Comparison of ENCODE assay signal across 23 cellular contexts in genomic region chr5:135565256-135565655, GRCh38. TPM values are rescaled to one million over a fixed set of nuclear protein-coding genes. Genes with fewer than 3 reads are reported as not detected.
"Had no signal": no experiment of that assay in that cellular context is flagged by ENCODE, and none has a peak within 500 bp of the region (broad histone marks: within the 10 kb centered on the region; RNA-seq: fewer than 3 reads in every experiment).

No MANE protein-coding gene starts in this region.

- H3K36me3 Mint-ChIP-seq: activated naive CD4-positive, alpha-beta T cell treated with anti-CD3 and anti-CD28 coated beads, Interleukin-2, amount 50 U/mL, for 72 hours; natural killer cell had no signal

- H3K4me1 ChIP-seq: adrenal gland, ascending aorta, pancreas, psoas muscle, right atrium auricular region had no signal

- H3K27ac Mint-ChIP-seq: activated naive CD4-positive, alpha-beta T cell treated with anti-CD3 and anti-CD28 coated beads, Interleukin-2, amount 50 U/mL, for 72 hours; dendritic cell treated with granulocyte-macrophage colony-stimulating factor and Interleukin-4, amounts not matched to agents 40 ng/mL and 50 ng/mL, for 4 days; natural killer cell; stimulated activated naive CD8-positive, alpha-beta T cell treated with anti-CD3 and anti-CD28 coated beads, Interleukin-15, Interleukin-2, amounts not matched to agents 100 ng/mL and 50 ng/mL, for 24 hours; T-helper 2 cell treated with Interferon-gamma antibody and Interleukin-4, amounts not matched to agents 5 μg/mL and 100 μg/mL, for 36 hours had no signal

- H3K9me3 Mint-ChIP-seq: activated naive CD4-positive, alpha-beta T cell treated with anti-CD3 and anti-CD28 coated beads, Interleukin-2, amount 50 U/mL, for 72 hours; dendritic cell treated with granulocyte-macrophage colony-stimulating factor and Interleukin-4, amounts not matched to agents 40 ng/mL and 50 ng/mL, for 4 days; natural killer cell; stimulated activated naive CD8-positive, alpha-beta T cell treated with anti-CD3 and anti-CD28 coated beads, Interleukin-15, Interleukin-2, amounts not matched to agents 100 ng/mL and 50 ng/mL, for 24 hours; T-helper 2 cell treated with Interferon-gamma antibody and Interleukin-4, amounts not matched to agents 5 μg/mL and 100 μg/mL, for 36 hours had no signal

- DNase-seq: activated CD4-positive, alpha-beta T cell treated with anti-CD3 and anti-CD28 coated beads for 1 hour; activated CD4-positive, alpha-beta T cell treated with anti-CD3 and anti-CD28 coated beads, Interleukin-2, amount 50 U/mL, for 1 hour; activated T-cell treated with anti-CD3 and anti-CD28 coated beads, Interleukin-2, amount 50 U/mL, for 1 hour; adrenal gland; brain microvascular endothelial cell; effector CD4-positive, alpha-beta T cell; hippocampal formation; left ventricle myocardium superior; mammary epithelial cell; midbrain; natural killer cell; pancreas; psoas muscle had no signal

- H3K4me3 ChIP-seq: adrenal gland, ascending aorta, pancreas, psoas muscle, right atrium auricular region, tibial nerve had no signal

- H3K27ac ChIP-seq: adrenal gland, ascending aorta, brain microvascular endothelial cell, pancreas, psoas muscle, right atrium auricular region, tibial nerve, VCaP had no signal

- H3K27me3 ChIP-seq: ascending aorta, brain microvascular endothelial cell, right atrium auricular region, tibial nerve had no signal

- H3K9me3 ChIP-seq: adrenal gland, ascending aorta, pancreas, psoas muscle, right atrium auricular region, tibial nerve had no signal

- H3K4me3 Mint-ChIP-seq: dendritic cell treated with granulocyte-macrophage colony-stimulating factor and Interleukin-4, amounts not matched to agents 40 ng/mL and 50 ng/mL, for 4 days; natural killer cell; stimulated activated naive CD8-positive, alpha-beta T cell treated with anti-CD3 and anti-CD28 coated beads, Interleukin-15, Interleukin-2, amounts not matched to agents 100 ng/mL and 50 ng/mL, for 24 hours; T-helper 2 cell treated with Interferon-gamma antibody and Interleukin-4, amounts not matched to agents 5 μg/mL and 100 μg/mL, for 36 hours had no signal

- H3K36me3 ChIP-seq: adrenal gland, ascending aorta, brain microvascular endothelial cell, pancreas, right atrium auricular region, tibial nerve had no signal

RNA-seq across cellular contexts. Expression of gene CXCL14, which starts 13.5 kb away (rescaled TPM):
- total RNA-seq: activated naive CD4-positive, alpha-beta T cell treated with anti-CD3 and anti-CD28 coated beads, Interleukin-2, amount 50 U/mL, for 72 hours; natural killer cell had no signal

RNA-seq across cellular contexts. Expression of gene NEUROG1, which starts 29.5 kb away (rescaled TPM):
- total RNA-seq: activated naive CD4-positive, alpha-beta T cell treated with anti-CD3 and anti-CD28 coated beads, Interleukin-2, amount 50 U/mL, for 72 hours; adrenal gland; ascending aorta; epithelial cell of proximal tubule; left ventricle myocardium superior; mammary epithelial cell; natural killer cell; pancreas; psoas muscle; right atrium auricular region; tibial nerve; urinary bladder had no signal
- polyA plus RNA-seq: adrenal gland, mammary epithelial cell, pancreas, psoas muscle, urinary bladder had no signal
